Comparison of ENCODE assay signal across 9 cellular contexts in the genomic region with DNA sequence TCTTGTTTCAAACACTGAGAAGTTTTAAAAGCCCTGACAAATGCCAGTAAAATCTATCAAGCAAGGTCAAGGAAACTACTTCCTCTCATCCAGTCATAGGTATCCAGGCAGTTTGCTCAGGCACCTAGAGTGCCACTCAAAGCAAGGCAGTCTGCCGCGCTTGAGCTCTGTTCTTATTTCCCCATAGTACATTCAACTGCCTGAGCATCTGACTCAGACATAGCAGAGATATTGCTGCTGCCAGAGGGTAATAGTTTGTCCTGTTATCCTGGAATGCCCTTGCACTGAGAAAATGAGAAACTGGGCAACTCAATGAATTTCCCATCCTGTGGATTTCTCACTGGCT. TPM values are rescaled to one million over a fixed set of nuclear protein-coding genes. Genes with fewer than 3 reads are reported as not detected.
DNase-seq lines count a peak whose midpoint lies in the region; ATAC-seq and TF ChIP-seq lines count a peak whose summit lies in the region.
"Had no signal": no experiment of that assay in that cellular context is flagged by ENCODE, and none has a peak within 500 bp of the region (broad histone marks: within the 10 kb centered on the region; RNA-seq: fewer than 3 reads in every experiment).

No MANE protein-coding gene starts in this region.

- H3K4me3 ChIP-seq in body of pancreas (no peak overlapping the region), endodermal cell (ENCODE audit: low read length) (no peak overlapping the region)

- H3K9me3 Mint-ChIP-seq in mesothelial cell of epicardium (no peaks in the 10 kb centered on the region), endodermal cell (no peaks in the 10 kb centered on the region)

- H3K27ac ChIP-seq in body of pancreas (no peak overlapping the region), endodermal cell (ENCODE audit: low read depth, low read length) (no peak overlapping the region)

- H3K4me3 Mint-ChIP-seq in mesothelial cell of epicardium = no peak overlapping the region
- no peak overlapping the region for H3K4me3 Mint-ChIP-seq in endodermal cell

- H3K27me3 ChIP-seq in body of pancreas (no peaks in the 10 kb centered on the region), endodermal cell (ENCODE audit: control insufficient read depth, insufficient read depth, low read length, poor library complexity, severe bottlenecking) (no peaks in the 10 kb centered on the region)

- ATAC-seq in body of pancreas (peak; percentile 63), GM18858 (IDR thresholded peaks at IDR 0.05; ENCODE audit: unreplicated experiment) (no peak)
- ATAC-seq: HCT116 had no signal

- H3K36me3 ChIP-seq in body of pancreas (replicated peaks in 1 of 2; ENCODE audit: insufficient read depth in 1 of 2, low read depth in 2 of 2) (no peaks in the 10 kb centered on the region), endodermal cell (ENCODE audit: control insufficient read depth, insufficient read depth, low read length) (no peaks in the 10 kb centered on the region)

- H3K9me3 ChIP-seq in body of pancreas = no peaks in the 10 kb centered on the region
- peaks cover 4% of the 10 kb centered on the region for H3K9me3 ChIP-seq in endodermal cell (ENCODE audit: control insufficient read depth, low read length)

- DNase-seq in Daoy (ENCODE audit: low read depth) (peak; percentile 28), M059J (ENCODE audit: low read depth) (peak; percentile 24), body of pancreas (peak in 3 of 4 donors; percentile 20 to 47 (median 25)), mesothelial cell of epicardium (ENCODE audit: low spot score in 2 of 2, unreplicated experiment in 2 of 2) (no peak), OCI-M2 (lab: John Stamatoyannopoulos, UW; ENCODE audit: unreplicated experiment) (no peak), endodermal cell (no peak)
- no peak for DNase-seq in central memory CD4-positive, alpha-beta T cell

- intact Hi-C loops in body of pancreas (cut with DNase I) = no loop called here

- WGBS in body of pancreas, 2 donors = 8 to 13% methylated on average over 2 of the region's 2 CpGs
- 89 to 94% methylated on average over 2 of the region's 2 CpGs for WGBS in endodermal cell (ENCODE audit: insufficient coverage in 1 of 2, insufficient read length in 1 of 2), 2 experiments

- H3K27ac Mint-ChIP-seq in mesothelial cell of epicardium = peak overlapping the region; percentile 5
- no peak overlapping the region for H3K27ac Mint-ChIP-seq in endodermal cell

- peaks cover 31% of the 10 kb centered on the region for H3K27me3 Mint-ChIP-seq in mesothelial cell of epicardium (ENCODE audit: low read depth)
- no peaks in the 10 kb centered on the region for H3K27me3 Mint-ChIP-seq in endodermal cell (ENCODE audit: insufficient read depth)

- TF ChIP-seq POLR2A in body of pancreas (IDR thresholded peaks at IDR 0.05) = no peak

- H3K4me1 Mint-ChIP-seq in mesothelial cell of epicardium (peaks cover 16% of the 10 kb centered on the region), endodermal cell (peaks cover 6% of the 10 kb centered on the region)

- TF ChIP-seq CTCF in body of pancreas (IDR thresholded peaks at IDR 0.05) (no peak), mesothelial cell of epicardium (IDR thresholded peaks at IDR 0.05; ENCODE audit: unreplicated experiment) (no peak), endodermal cell (conservative IDR thresholded peaks at IDR 0.05) (no peak)

- H3K9ac ChIP-seq in endodermal cell (ENCODE audit: extremely low read depth, low read length, poor library complexity, severe bottlenecking) = no peak overlapping the region

- H3K36me3 Mint-ChIP-seq in mesothelial cell of epicardium (no peaks in the 10 kb centered on the region), endodermal cell (ENCODE audit: low read depth) (no peaks in the 10 kb centered on the region)

- H3K4me1 ChIP-seq in body of pancreas (peaks cover 3% of the 10 kb centered on the region), endodermal cell (ENCODE audit: control insufficient read depth, insufficient read depth, low read length) (no peaks in the 10 kb centered on the region)

RNA-seq across cellular contexts. Expression of gene ATP8A1, which starts 16.2 kb away (rescaled TPM):
- total RNA-seq in Daoy (2014; rRNA removed; shearing (Covaris generic)) = 0.98 and 1.7 TPM in 2 replicates
- total RNA-seq in M059J (2014; rRNA removed; shearing (Covaris generic)) = 0.81 and 1.3 TPM in 2 replicates
- total RNA-seq in body of pancreas = 10 to 100 TPM; 37.4 to 70.9 TPM
- total RNA-seq in mesothelial cell of epicardium = 13.0 to 15.7 TPM (median 14.0 TPM) in 3 replicates
- total RNA-seq in endodermal cell = 10 to 100 TPM; 17.9 to 18.7 TPM
- 12.4 TPM for polyA plus RNA-seq in endodermal cell (2013, experiment 1 of 2)
- polyA plus RNA-seq in endodermal cell (2013, experiment 2 of 2) = 12.4 TPM

Comparison
In these comparisons a context has a peak if more than half of its experiments do, and no peak if none do; other contexts are left out.
1. DNase-seq: peak in Daoy (single experiment), M059J (single experiment) and body of pancreas (3 of 4); none in mesothelial cell of epicardium (0 of 2), OCI-M2 (single experiment), endodermal cell (single experiment) and central memory CD4-positive, alpha-beta T cell (single experiment).